In genomic region chr19:17328517-17329060, GRCh38 we compare ENCODE assay signal across 10 cellular contexts. TPM values are rescaled to one million over a fixed set of nuclear protein-coding genes. Genes with fewer than 3 reads are reported as not detected.
DNase-seq lines count a peak whose midpoint lies in the region; TF ChIP-seq lines count a peak whose summit lies in the region.
"Had no signal": no experiment of that assay in that cellular context is flagged by ENCODE, and none has a peak within 500 bp of the region (broad histone marks: within the 10 kb centered on the region; RNA-seq: fewer than 3 reads in every experiment).

No MANE protein-coding gene starts in this region.

- CTCF ChIA-PET in A673 (lab: Charles Lee) = no interaction called here

- no peaks in the 10 kb centered on the region for H3K36me3 ChIP-seq in hepatocyte (replicated peaks; ENCODE audit: insufficient read depth, low read depth)
- peaks cover 18% of the 10 kb centered on the region for H3K36me3 ChIP-seq in A673 (ENCODE audit: insufficient read depth, low read length, poor library complexity, severe bottlenecking)

- H3K27me3 ChIP-seq in hepatocyte (no peaks in the 10 kb centered on the region), A673 (replicated peaks; ENCODE audit: insufficient read depth, low read depth, low read length, poor library complexity) (no peaks in the 10 kb centered on the region)

- H3K4me1 ChIP-seq in hepatocyte (ENCODE audit: insufficient read depth) (peaks cover 13% of the 10 kb centered on the region), A673 (ENCODE audit: insufficient read depth, low read length, poor library complexity, severe bottlenecking) (no peaks in the 10 kb centered on the region)

- H3K9me3 ChIP-seq in hepatocyte (ENCODE audit: low read depth) (no peaks in the 10 kb centered on the region), A673 (ENCODE audit: low read depth, low read length, poor library complexity, severe bottlenecking) (no peaks in the 10 kb centered on the region)

- BruUV-seq in A673 (replicated peaks; lab: Mats Ljungman, UMichigan) = no TSS peak

- H4K20me1 ChIP-seq in hepatocyte (ENCODE audit: insufficient read depth, poor library complexity, severe bottlenecking) = no peaks in the 10 kb centered on the region

- H3K79me2 ChIP-seq in hepatocyte = peaks cover under 1% of the 10 kb centered on the region

- peak overlapping the region; percentile 90 for H2AFZ ChIP-seq in hepatocyte

- intact Hi-C loops in A673 (cut with micrococcal nuclease; ENCODE audit: unreplicated experiment) = no loop called here

- H3K4me3 ChIP-seq in hepatocyte = no peak overlapping the region
- H3K4me3 ChIP-seq in A673 (ENCODE audit: low read depth, low read length, poor library complexity, severe bottlenecking) = no peak overlapping the region

- POLR2A ChIA-PET in A673 (lab: Charles Lee; ENCODE audit: low non-redundant PET) = no interaction called here

- DNase-seq in NCI-H2171 treated with DMSO at 0.1 percent for 48 hours (lab: John Stamatoyannopoulos, UW) (peak; percentile 7), NCI-H2171 (lab: John Stamatoyannopoulos, UW) (no peak), hepatocyte (ENCODE audit: low spot score) (peak; percentile 39), ureter (ENCODE audit: low spot score) (no peak), A673 (ENCODE audit: low spot score) (no peak), NCI-H2081 (lab: John Stamatoyannopoulos, UW) (no peak)
- peak; percentile 61 for DNase-seq in activated T-cell treated with anti-CD3 and anti-CD28 coated beads, Interleukin-2, amount 50 U/mL, for 1 hour
- peak; percentile 57 for DNase-seq in stimulated activated CD4-positive, alpha-beta T cell treated with anti-CD3 and anti-CD28 coated beads, Interleukin-2, amount 100 ng/mL, for 4 hours (ENCODE audit: low read depth)
- DNase-seq: NCI-H510A, occipital lobe had no signal

- H3K9me2 ChIP-seq in hepatocyte (replicated peaks; ENCODE audit: insufficient read depth) = no peaks in the 10 kb centered on the region

- H3K27ac ChIP-seq in hepatocyte = peak overlapping the region; percentile 85
- no peak overlapping the region for H3K27ac ChIP-seq in A673 (ENCODE audit: low read depth, low read length, poor library complexity, severe bottlenecking)

- 8% methylated on average over 14 of the region's 57 CpGs for WGBS in hepatocyte (ENCODE audit: low lambda C conversion rate, missing lambda C conversion rate)

- no peak for TF ChIP-seq CTCF in hepatocyte (IDR thresholded peaks at IDR 0.05; ENCODE audit: poor library complexity)
- no peak for TF ChIP-seq CTCF in A673 (conservative IDR thresholded peaks at IDR 0.05; ENCODE audit: low read depth, low read length)

- peak overlapping the region; percentile 94 for H3K4me2 ChIP-seq in hepatocyte

RNA-seq across cellular contexts. Expression of gene ANO8, which starts 6.1 kb away (rescaled TPM):
- 4.6 and 7.3 TPM in 2 replicates for total RNA-seq in hepatocyte
- 1.1 and 1.9 TPM in 2 replicates for polyA plus RNA-seq in hepatocyte
- 7.9 TPM for total RNA-seq in ureter
- total RNA-seq in A673 (2021) = 18.6 and 22.1 TPM in 2 replicates

RNA-seq across cellular contexts. Expression of gene GTPBP3, which starts 8.8 kb away (rescaled TPM):
- total RNA-seq in hepatocyte (18.1 and 20.9 TPM in 2 replicates), ureter (30.3 TPM), A673 (2021) (51.5 and 53.2 TPM in 2 replicates)
- polyA plus RNA-seq in hepatocyte = 13.2 and 18.1 TPM in 2 replicates

RNA-seq across cellular contexts. Expression of gene DDA1, which starts 19.2 kb away (rescaled TPM):
- 29.4 and 43.1 TPM in 2 replicates for total RNA-seq in hepatocyte
- 59.4 and 60.0 TPM in 2 replicates for polyA plus RNA-seq in hepatocyte
- 32.0 TPM for total RNA-seq in ureter
- 67.2 and 68.5 TPM in 2 replicates for total RNA-seq in A673 (2021)

RNA-seq across cellular contexts. Expression of gene MRPL34, which starts 22.9 kb away (rescaled TPM):
- total RNA-seq in hepatocyte (47.7 and 61.1 TPM in 2 replicates), ureter (48.5 TPM), A673 (2021) (91.8 and 93.1 TPM in 2 replicates)
- polyA plus RNA-seq in hepatocyte = 113 and 131 TPM in 2 replicates

RNA-seq across cellular contexts. Expression of gene ABHD8, which starts 25.4 kb away (rescaled TPM):
- 12.9 and 15.9 TPM in 2 replicates for total RNA-seq in hepatocyte
- 17.6 and 19.3 TPM in 2 replicates for polyA plus RNA-seq in hepatocyte
- 6.3 TPM for total RNA-seq in ureter
- 11.0 and 16.8 TPM in 2 replicates for total RNA-seq in A673 (2021)

Comparison
In these comparisons a context has a peak if more than half of its experiments do, and no peak if none do; other contexts are left out.
1. DNase-seq: peak in NCI-H2171 treated with DMSO at 0.1 percent for 48 hours (single experiment), activated T-cell treated with anti-CD3 and anti-CD28 coated beads, Interleukin-2, amount 50 U/mL, for 1 hour (single experiment), hepatocyte (single experiment) and stimulated activated CD4-positive, alpha-beta T cell treated with anti-CD3 and anti-CD28 coated beads, Interleukin-2, amount 100 ng/mL, for 4 hours (single experiment); none in NCI-H2171 (single experiment), ureter (single experiment), A673 (single experiment) and NCI-H2081 (0 of 2).